18 cellular contexts compared by ENCODE assay signal in genomic region chr17:2680961-2681360, GRCh38. TPM values are rescaled to one million over a fixed set of nuclear protein-coding genes. Genes with fewer than 3 reads are reported as not detected.
DNase-seq lines count a peak whose midpoint lies in the region; ATAC-seq and TF ChIP-seq lines count a peak whose summit lies in the region.
"Had no signal": no experiment of that assay in that cellular context is flagged by ENCODE, and none has a peak within 500 bp of the region (broad histone marks: within the 10 kb centered on the region; RNA-seq: fewer than 3 reads in every experiment).

No MANE protein-coding gene starts in this region.

- no peak overlapping the region for H2BK5ac ChIP-seq in H9 (ENCODE audit: insufficient read length, low read length)

- H3K4me3 Mint-ChIP-seq in H9 = no peak overlapping the region
- H3K4me3 Mint-ChIP-seq in activated T-helper 17 cell treated with anti-CD3 and anti-CD28 coated beads, Interleukin-2, amount 50 U/mL, for 72 hours = no peak overlapping the region
- H3K4me3 Mint-ChIP-seq in progenitor cell of endocrine pancreas (ENCODE audit: low read depth) = no peak overlapping the region
- H3K4me3 Mint-ChIP-seq: CD8-positive, alpha-beta T cell; GM23338; HFFc6 had no signal

- no peaks in the 10 kb centered on the region for H3K79me1 ChIP-seq in H9 (ENCODE audit: insufficient read depth, low read depth, low read length, poor library complexity, severe bottlenecking)

- no peaks in the 10 kb centered on the region for H3K9me3 ChIP-seq in H9 (ENCODE audit: control insufficient read depth, low read depth, low read length)
- no peaks in the 10 kb centered on the region for H3K9me3 ChIP-seq in HEK293 (ENCODE audit: control insufficient read depth, insufficient read depth, low read depth, low read length)
- H3K9me3 ChIP-seq in stomach = no peaks in the 10 kb centered on the region
- H3K9me3 ChIP-seq: A549, BE2C had no signal

- no peak for ATAC-seq in activated T-helper 17 cell treated with anti-CD3 and anti-CD28 coated beads, Interleukin-2, amount 50 U/mL, for 72 hours (replicated peaks)
- ATAC-seq: A549; CD8-positive, alpha-beta T cell; GM23338 had no signal

- WGBS in H9 (ENCODE audit: extremely low coverage, insufficient read length, low lambda C conversion rate) = no CpG with 5 or more reads among the region's 2 CpGs
- WGBS in stomach, 5 donors = 96 to 100% (median 100%) methylated on average over 2 of the region's 2 CpGs

- H3K27me3 Mint-ChIP-seq in H9 (ENCODE audit: low read depth) = no peaks in the 10 kb centered on the region
- no peaks in the 10 kb centered on the region for H3K27me3 Mint-ChIP-seq in activated T-helper 17 cell treated with anti-CD3 and anti-CD28 coated beads, Interleukin-2, amount 50 U/mL, for 72 hours
- no peaks in the 10 kb centered on the region for H3K27me3 Mint-ChIP-seq in progenitor cell of endocrine pancreas

- H3K36me3 ChIP-seq in HEK293 (ENCODE audit: control insufficient read depth in 2 of 2, insufficient read depth in 1 of 2, low read length in 2 of 2) = peaks cover 61 to 82% of the 10 kb centered on the region in 2 experiments
- H3K36me3 ChIP-seq in stomach = peaks cover 42 to 89% (median 76%) of the 10 kb centered on the region in 4 donors

- TF ChIP-seq EP300 in stomach (IDR thresholded peaks at IDR 0.05) = no peak

- TF ChIP-seq POLR2A in stomach (IDR thresholded peaks at IDR 0.05) = no peak

- no peak overlapping the region for H2AK5ac ChIP-seq in H9 (ENCODE audit: insufficient read length, low read length)

- H3K4me1 Mint-ChIP-seq in H9 (peaks cover 4 to 9% of the 10 kb centered on the region in 2 experiments; a peak in 2 of 4 replicates), progenitor cell of endocrine pancreas (ENCODE audit: low read depth) (peaks cover 19% of the 10 kb centered on the region)
- no peaks in the 10 kb centered on the region for H3K4me1 Mint-ChIP-seq in activated T-helper 17 cell treated with anti-CD3 and anti-CD28 coated beads, Interleukin-2, amount 50 U/mL, for 72 hours

- DNase-seq in H9 = no peak
- no peak for DNase-seq in progenitor cell of endocrine pancreas (ENCODE audit: low spot score, unreplicated experiment)
- no peak for DNase-seq in stomach
- no peak for DNase-seq in epidermal melanocyte (ENCODE audit: insufficient read length, low spot score)
- DNase-seq in NCI-H1694 (lab: John Stamatoyannopoulos, UW) = no peak
- DNase-seq: BE2C; CD8-positive, alpha-beta T cell; COR-L47; DMS153; DND-41; GDM1; H7; HFFc6 had no signal

- H3K27ac Mint-ChIP-seq in H9 (no peak overlapping the region), progenitor cell of endocrine pancreas (peak overlapping the region; percentile 71)
- H3K27ac Mint-ChIP-seq in activated T-helper 17 cell treated with anti-CD3 and anti-CD28 coated beads, Interleukin-2, amount 50 U/mL, for 72 hours = peak overlapping the region; percentile 33
- H3K27ac Mint-ChIP-seq: GM23338 had no signal

- H4K8ac ChIP-seq in H9 (replicated peaks; ENCODE audit: insufficient read length, low read depth, low read length) = peak overlapping the region; percentile 67

- H3K79me2 ChIP-seq in H9 (ENCODE audit: insufficient read depth, low read length) = no peaks in the 10 kb centered on the region; the same call in 1 of the 2 replicates

- CTCF ChIA-PET in HEK293 (lab: Yijun Ruan, JAX) = interaction anchor here (0.6 kb wide), 1 partner anchor 265 kb away, joined by 3 read pairs; no protein-coding TSS in a partner anchor

- no peak overlapping the region for H3T11ph ChIP-seq in H9 (ENCODE audit: low read length)

- H4K20me1 ChIP-seq in H9 (ENCODE audit: control insufficient read depth, insufficient read depth, insufficient read length) = no peaks in the 10 kb centered on the region

- H3K9me3 Mint-ChIP-seq in H9 (no peaks in the 10 kb centered on the region), progenitor cell of endocrine pancreas (ENCODE audit: low read depth) (no peaks in the 10 kb centered on the region)
- H3K9me3 Mint-ChIP-seq in activated T-helper 17 cell treated with anti-CD3 and anti-CD28 coated beads, Interleukin-2, amount 50 U/mL, for 72 hours = no peaks in the 10 kb centered on the region
- H3K9me3 Mint-ChIP-seq: CD8-positive, alpha-beta T cell; GM23338; HFFc6 had no signal

- H3K36me3 Mint-ChIP-seq in H9 (ENCODE audit: insufficient read depth in 1 of 3, low read depth in 3 of 3) (peaks cover 24 to 76% (median 60%) of the 10 kb centered on the region in 3 experiments; a peak in 6 of 7 replicates), progenitor cell of endocrine pancreas (ENCODE audit: insufficient read depth) (peaks cover 32% of the 10 kb centered on the region)
- H3K36me3 Mint-ChIP-seq in activated T-helper 17 cell treated with anti-CD3 and anti-CD28 coated beads, Interleukin-2, amount 50 U/mL, for 72 hours (ENCODE audit: low read depth) = peaks cover 84% of the 10 kb centered on the region

- H3K14ac ChIP-seq in H9 (ENCODE audit: insufficient read depth, low read length) = no peak overlapping the region

- no peak overlapping the region for H3K4me2 ChIP-seq in H9 (ENCODE audit: insufficient read depth, insufficient read length, low read length)
- H3K4me2 ChIP-seq: A549, GM23338 had no signal

- no peak overlapping the region for H2AFZ ChIP-seq in H9 (ENCODE audit: low read length)
- H2AFZ ChIP-seq: GM23338 had no signal

- H3K27me3 ChIP-seq in H9 (ENCODE audit: insufficient read depth, low read length) (no peaks in the 10 kb centered on the region), stomach (no peaks in the 10 kb centered on the region)
- H3K27me3 ChIP-seq: BE2C had no signal

- no peaks in the 10 kb centered on the region for H3K4me1 ChIP-seq in H9 (ENCODE audit: insufficient read depth, low read length)
- H3K4me1 ChIP-seq in HEK293 (ENCODE audit: control insufficient read depth, insufficient read depth, low read length) = no peaks in the 10 kb centered on the region
- peaks cover 9 to 27% (median 18%) of the 10 kb centered on the region in 4 donors for H3K4me1 ChIP-seq in stomach
- H3K4me1 ChIP-seq: BE2C had no signal

- intact Hi-C loops in stomach (cut with DNase I; ENCODE audit: low total_unique reads) = no loop called here

- H3K9ac ChIP-seq in H9 (ENCODE audit: extremely low read depth, insufficient read length, low read length) = no peak overlapping the region

- H3K56ac ChIP-seq in H9 (ENCODE audit: insufficient read length, low read depth, low read length) = no peak overlapping the region

- no peak overlapping the region for H4K5ac ChIP-seq in H9 (ENCODE audit: insufficient read length, low read depth, low read length)

- no peak overlapping the region for H4K91ac ChIP-seq in H9 (ENCODE audit: insufficient read length, low read depth, low read length)

- H3K27ac ChIP-seq in H9 (ENCODE audit: insufficient read length, low read depth, low read length) (no peak overlapping the region), HEK293 (ENCODE audit: extremely low read depth, low read depth, low read length) (no peak overlapping the region), stomach (no peak overlapping the region)
- H3K27ac ChIP-seq: A549, C4-2B had no signal

- H2BK20ac ChIP-seq in H9 (ENCODE audit: low read depth, low read length, poor library complexity, severe bottlenecking) = no peak overlapping the region

- H2BK15ac ChIP-seq in H9 (ENCODE audit: low read depth, low read length) = no peak overlapping the region

- no peak overlapping the region for H2BK120ac ChIP-seq in H9 (ENCODE audit: low read depth, low read length, poor library complexity, severe bottlenecking)

- no peak overlapping the region for H3K23ac ChIP-seq in H9 (ENCODE audit: insufficient read length, low read depth, low read length)

- no peak overlapping the region for H2BK12ac ChIP-seq in H9 (ENCODE audit: insufficient read length, low read depth, low read length)

- TF ChIP-seq CTCF in H9 (conservative IDR thresholded peaks at IDR 0.05) (no peak), HEK293 (tag by site-specific recombination; IDR thresholded peaks at IDR 0.05) (no peak), progenitor cell of endocrine pancreas (IDR thresholded peaks at IDR 0.05; ENCODE audit: unreplicated experiment) (no peak), stomach (IDR thresholded peaks at IDR 0.05) (no peak)

- H3K4ac ChIP-seq in H9 (ENCODE audit: low read depth, low read length) = no peak overlapping the region

- H3K23me2 ChIP-seq in H9 (ENCODE audit: insufficient read length, low read depth, low read length, poor library complexity, severe bottlenecking) = no peaks in the 10 kb centered on the region

- no peak overlapping the region for H3K18ac ChIP-seq in H9 (ENCODE audit: insufficient read length, low read depth, low read length)

- POLR2A ChIA-PET in HEK293 (lab: Yijun Ruan, JAX) = no interaction called here

- H3K4me3 ChIP-seq in HEK293 (ENCODE audit: low read depth, low read length) (no peak overlapping the region), stomach (no peak overlapping the region)
- H3K4me3 ChIP-seq: A549, GM23338 had no signal

TF ChIP-seq in HEK293, 187 proteins besides CTCF, POLR2A, EP300 and RAD21 (continues in another document):
- TF ChIP-seq ZNF26 (tag by site-specific recombination; IDR thresholded peaks at IDR 0.05) (no peak), ZNF664 (tag by site-specific recombination; IDR thresholded peaks at IDR 0.05) (peak; percentile 59), ZBTB6 (tag by site-specific recombination; IDR thresholded peaks at IDR 0.05) (no peak)

RNA-seq across cellular contexts. Expression of gene CLUH, which starts 30.6 kb away (rescaled TPM):
- 91.3 and 97.0 TPM in 2 replicates for total RNA-seq in H9 (2021)
- 100 to 1,000 TPM in 1 of 2 donors, 10 to 100 TPM in 1; 49.5 to 122 TPM for total RNA-seq in activated T-helper 17 cell treated with anti-CD3 and anti-CD28 coated beads, Interleukin-2, amount 50 U/mL, for 72 hours
- 40.2 and 46.9 TPM in 2 replicates for total RNA-seq in progenitor cell of endocrine pancreas
- total RNA-seq in stomach = 100 to 1,000 TPM in 2 of 5 donors, 10 to 100 TPM in 3; 45.2 to 417 (median 58.0) TPM
- 10 to 100 TPM; 17.6 to 40.1 (median 30.4) TPM for polyA plus RNA-seq in stomach

Comparison
In these comparisons a context has a peak if more than half of its experiments do, and no peak if none do; other contexts are left out.
1. H3K27ac Mint-ChIP-seq: peak in activated T-helper 17 cell treated with anti-CD3 and anti-CD28 coated beads, Interleukin-2, amount 50 U/mL, for 72 hours (single experiment) and progenitor cell of endocrine pancreas (single experiment); none in H9 (0 of 3).